Comparison of ENCODE assay signal across 12 cellular contexts in the genomic region with DNA sequence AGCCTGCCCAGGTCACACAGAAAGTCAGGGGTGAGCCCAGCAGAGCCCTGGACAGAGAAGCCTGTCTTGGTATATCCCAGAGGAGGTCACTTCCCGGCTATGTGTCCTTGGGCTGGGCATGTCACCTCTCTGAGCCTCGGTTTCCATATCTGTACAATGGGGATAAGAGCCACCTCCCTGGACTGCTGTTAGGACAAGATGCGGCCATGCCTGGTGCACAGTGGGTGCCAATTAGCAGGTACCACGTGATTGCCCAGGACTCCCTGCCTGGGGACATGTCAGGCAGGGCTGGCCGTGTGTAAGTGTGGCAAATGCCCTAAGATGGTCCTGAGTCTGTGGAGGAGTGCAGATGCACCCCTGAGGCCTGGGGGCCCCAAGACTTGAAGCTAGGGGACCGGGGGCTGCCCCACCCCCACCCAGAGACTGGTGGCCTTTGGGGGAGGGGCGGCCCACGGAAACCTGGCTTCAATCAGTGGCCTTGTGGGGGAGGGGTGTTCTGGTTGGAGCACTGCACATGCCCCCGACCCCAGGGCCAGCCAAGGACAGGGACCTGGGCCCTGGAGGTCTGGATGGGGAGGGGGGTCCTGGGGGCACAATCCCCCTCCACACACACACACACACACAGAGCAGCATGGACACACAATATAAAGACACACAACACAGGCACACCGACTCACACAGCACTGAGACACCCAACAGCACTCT. TPM values are rescaled to one million over a fixed set of nuclear protein-coding genes. Genes with fewer than 3 reads are reported as not detected.
DNase-seq lines count a peak whose midpoint lies in the region; ATAC-seq and TF ChIP-seq lines count a peak whose summit lies in the region.
"Had no signal": no experiment of that assay in that cellular context is flagged by ENCODE, and none has a peak within 500 bp of the region (broad histone marks: within the 10 kb centered on the region; RNA-seq: fewer than 3 reads in every experiment).

No MANE protein-coding gene starts in this region.

- no peaks in the 10 kb centered on the region for H3K36me3 ChIP-seq in psoas muscle (ENCODE audit: insufficient read depth in 1 of 2, low read depth in 1 of 2)

- no peaks in the 10 kb centered on the region for H3K9me3 ChIP-seq in psoas muscle

- TF ChIP-seq CTCF in AG10803 (conservative IDR thresholded peaks at IDR 0.05; ENCODE audit: low read length) (no peak), psoas muscle (IDR thresholded peaks at IDR 0.05) (no peak)

- no peak for TF ChIP-seq EP300 in Ishikawa (IDR thresholded peaks at IDR 0.05; ENCODE audit: borderline replicate concordance)

- WGBS in psoas muscle, 3 donors = 51 to 59% (median 58%) methylated on average over 10 of the region's 10 CpGs

- peak; percentile 16 for ATAC-seq in esophagus mucosa
- ATAC-seq in psoas muscle = no peak
- ATAC-seq in GM21390 (IDR thresholded peaks at IDR 0.05; ENCODE audit: unreplicated experiment) = no peak
- no peak for ATAC-seq in GM19463 (IDR thresholded peaks at IDR 0.05; ENCODE audit: unreplicated experiment)

- DNase-seq in AG10803 (ENCODE audit: low read depth) (no peak), psoas muscle (no peak), superior temporal gyrus (ENCODE audit: extremely low spot score) (no peak), kidney tubule cell (ENCODE audit: low spot score) (no peak)
- DNase-seq: activated CD4-positive, alpha-beta memory T cell treated with anti-CD3 and anti-CD28 coated beads, Interleukin-2, amount 10 ng/mL, durations not matched to agents 7 days and 5 days; CD8-positive, alpha-beta memory T cell; NCI-H187 treated with DMSO at 0.1 percent for 48 hours had no signal

- no peaks in the 10 kb centered on the region for H3K27me3 ChIP-seq in psoas muscle (ENCODE audit: insufficient read depth in 3 of 3, low read length in 2 of 3)

- H3K4me3 ChIP-seq in AG10803 (ENCODE audit: low read length) (peak overlapping the region; percentile 72), psoas muscle (peak overlapping the region; percentile 25)

- no peak overlapping the region for H3K27ac ChIP-seq in psoas muscle

- intact Hi-C loops in psoas muscle (cut with DNase I) = no loop called here

- H3K4me1 ChIP-seq in psoas muscle = no peaks in the 10 kb centered on the region

- no peak for TF ChIP-seq RAD21 in Ishikawa (IDR thresholded peaks at IDR 0.05; ENCODE audit: low read depth)

TF ChIP-seq in Ishikawa, 13 proteins besides CTCF, POLR2A, EP300 and RAD21:
- TF ChIP-seq, protein P1, sequence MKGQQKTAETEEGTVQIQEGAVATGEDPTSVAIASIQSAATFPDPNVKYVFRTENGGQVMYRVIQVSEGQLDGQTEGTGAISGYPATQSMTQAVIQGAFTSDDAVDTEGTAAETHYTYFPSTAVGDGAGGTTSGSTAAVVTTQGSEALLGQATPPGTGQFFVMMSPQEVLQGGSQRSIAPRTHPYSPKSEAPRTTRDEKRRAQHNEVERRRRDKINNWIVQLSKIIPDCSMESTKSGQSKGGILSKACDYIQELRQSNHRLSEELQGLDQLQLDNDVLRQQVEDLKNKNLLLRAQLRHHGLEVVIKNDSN (IDR thresholded peaks at IDR 0.05) = peak; percentile 77
- TF ChIP-seq CREB1 (IDR thresholded peaks at IDR 0.05; ENCODE audit: low read depth) = no peak

RNA-seq across cellular contexts. Expression of a gene that starts 0.9 kb away (rescaled TPM):
- 2.0 TPM for total RNA-seq in esophagus mucosa
- 1 to 10 TPM in 2 of 4 donors, under 1 TPM in 2; 0.25 to 2.6 (median 0.68) TPM for total RNA-seq in psoas muscle
- polyA plus RNA-seq in psoas muscle = under 1 TPM; 0.31 to 0.99 (median 0.34) TPM
- total RNA-seq: CD8-positive, alpha-beta memory T cell; renal cortical epithelial cell had no signal

RNA-seq across cellular contexts. Expression of a gene that starts 34.6 kb away (rescaled TPM):
- total RNA-seq in esophagus mucosa = 51.2 TPM
- total RNA-seq in psoas muscle = 100 to 1,000 TPM; 148 to 225 (median 212) TPM
- polyA plus RNA-seq in psoas muscle = 100 to 1,000 TPM; 190 to 352 (median 220) TPM

RNA-seq across cellular contexts. Expression of a gene that starts 36.0 kb away (rescaled TPM):
- total RNA-seq in esophagus mucosa (25.7 TPM), psoas muscle (10 to 100 TPM; 22.3 to 32.7 (median 24.9) TPM)
- polyA plus RNA-seq in psoas muscle = 10 to 100 TPM; 13.4 to 35.3 (median 22.5) TPM

RNA-seq across cellular contexts. Expression of a gene that starts 36.7 kb away (rescaled TPM):
- total RNA-seq in esophagus mucosa = 0.76 TPM
- total RNA-seq in psoas muscle = 1 to 10 TPM; 1.5 to 2.3 (median 1.8) TPM
- 1 to 10 TPM in 2 of 3 donors, under 1 TPM in 1; 0.62 to 3.8 (median 1.2) TPM for polyA plus RNA-seq in psoas muscle
